In genomic region chr7:33805630-33806233, GRCh38 we compare ENCODE assay signal across 18 cellular contexts.
DNase-seq lines count a peak whose midpoint lies in the region; ATAC-seq and TF ChIP-seq lines count a peak whose summit lies in the region.
"Had no signal": no experiment of that assay in that cellular context is flagged by ENCODE, and none has a peak within 500 bp of the region (broad histone marks: within the 10 kb centered on the region; RNA-seq: fewer than 3 reads in every experiment).

No MANE protein-coding gene starts in this region.

- no peaks in the 10 kb centered on the region for H3K27me3 Mint-ChIP-seq in activated T-helper 2 cell treated with anti-CD3 and anti-CD28 coated beads, Interferon-gamma antibody, Interleukin-2, Interleukin-4, amounts not matched to agents 10 μg/mL and 5 μg/mL and 100 μg/mL, durations not matched to agents 14 hours and 24 hours and 36 hours (ENCODE audit: low read depth)
- H3K27me3 Mint-ChIP-seq: dendritic cell treated with granulocyte-macrophage colony-stimulating factor and Interleukin-4, amounts not matched to agents 40 ng/mL and 50 ng/mL, for 4 days; IgD-negative memory B cell had no signal

- no peaks in the 10 kb centered on the region for H3K36me3 Mint-ChIP-seq in activated T-helper 2 cell treated with anti-CD3 and anti-CD28 coated beads, Interferon-gamma antibody, Interleukin-2, Interleukin-4, amounts not matched to agents 10 μg/mL and 5 μg/mL and 100 μg/mL, durations not matched to agents 14 hours and 24 hours and 36 hours (ENCODE audit: low read depth)
- H3K36me3 Mint-ChIP-seq: memory B cell had no signal

- no peak overlapping the region for H3K4me3 ChIP-seq in HFF-Myc (replicated peaks; ENCODE audit: low read depth, low read length)
- no peak overlapping the region for H3K4me3 ChIP-seq in astrocyte of the spinal cord (ENCODE audit: low read depth, low read length)
- H3K4me3 ChIP-seq: prostate gland had no signal

- H3K9me3 Mint-ChIP-seq in activated T-helper 2 cell treated with anti-CD3 and anti-CD28 coated beads, Interferon-gamma antibody, Interleukin-2, Interleukin-4, amounts not matched to agents 10 μg/mL and 5 μg/mL and 100 μg/mL, durations not matched to agents 14 hours and 24 hours and 36 hours, result no peaks in the 10 kb centered on the region
- H3K9me3 Mint-ChIP-seq: dendritic cell treated with granulocyte-macrophage colony-stimulating factor and Interleukin-4, amounts not matched to agents 40 ng/mL and 50 ng/mL, for 4 days; memory B cell had no signal

- intact Hi-C loops in left ventricle myocardium superior (cut with micrococcal nuclease) (no loop called here), sciatic nerve (cut with DNase I) (no loop called here)
- intact Hi-C loops in activated T-helper 2 cell treated with anti-CD3 and anti-CD28 coated beads, Interferon-gamma antibody, Interleukin-2, Interleukin-4, amounts not matched to agents 10 μg/mL and 5 μg/mL and 100 μg/mL, durations not matched to agents 14 hours and 24 hours and 36 hours (cut with micrococcal nuclease), result no loop called here

- H3K27ac Mint-ChIP-seq in activated T-helper 2 cell treated with anti-CD3 and anti-CD28 coated beads, Interferon-gamma antibody, Interleukin-2, Interleukin-4, amounts not matched to agents 10 μg/mL and 5 μg/mL and 100 μg/mL, durations not matched to agents 14 hours and 24 hours and 36 hours, result no peak overlapping the region
- H3K27ac Mint-ChIP-seq: dendritic cell treated with granulocyte-macrophage colony-stimulating factor and Interleukin-4, amounts not matched to agents 40 ng/mL and 50 ng/mL, for 4 days; IgD-negative memory B cell; memory B cell had no signal

- peak; percentile 14 for DNase-seq in HFF-Myc (ENCODE audit: extremely low read depth, low read depth)
- DNase-seq in astrocyte of the spinal cord (ENCODE audit: low read depth, low spot score), result peak; percentile 57
- DNase-seq in left ventricle myocardium superior, result no peak
- DNase-seq in sciatic nerve (ENCODE audit: low spot score), result no peak
- no peak for DNase-seq in NCI-H2081 (lab: John Stamatoyannopoulos, UW)
- DNase-seq in activated T-helper 2 cell treated with anti-CD3 and anti-CD28 coated beads, Interferon-gamma antibody, Interleukin-2, Interleukin-4, amounts not matched to agents 10 μg/mL and 5 μg/mL and 100 μg/mL, durations not matched to agents 14 hours and 24 hours and 36 hours (ENCODE audit: low spot score), result no peak
- no peak for DNase-seq in OCI-M1 (lab: John Stamatoyannopoulos, UW)
- DNase-seq: activated CD4-positive, alpha-beta T cell treated with anti-CD3 and anti-CD28 coated beads, Interleukin-2, amount 50 U/mL, for 1 hour; activated gamma-delta T cell; Caco-2; glutamatergic neuron; NCI-H1930; T-helper 1 cell had no signal

- no peak overlapping the region for H3K4me3 Mint-ChIP-seq in activated T-helper 2 cell treated with anti-CD3 and anti-CD28 coated beads, Interferon-gamma antibody, Interleukin-2, Interleukin-4, amounts not matched to agents 10 μg/mL and 5 μg/mL and 100 μg/mL, durations not matched to agents 14 hours and 24 hours and 36 hours (ENCODE audit: low read depth)
- H3K4me3 Mint-ChIP-seq: dendritic cell treated with granulocyte-macrophage colony-stimulating factor and Interleukin-4, amounts not matched to agents 40 ng/mL and 50 ng/mL, for 4 days; IgD-negative memory B cell; memory B cell had no signal

- in situ Hi-C loops in astrocyte of the spinal cord (cut with HindIII; ENCODE audit: low sequenced_read_pairs), result no loop called here

- ATAC-seq in left ventricle myocardium superior, result peak; percentile 85
- ATAC-seq in sciatic nerve, result peak; percentile 57
- ATAC-seq in HG03571 (IDR thresholded peaks at IDR 0.05; ENCODE audit: unreplicated experiment), result no peak

- no peak for TF ChIP-seq CTCF in HFF-Myc (IDR thresholded peaks at IDR 0.05; ENCODE audit: low read depth, low read length, missing control alignments)
- no peak for TF ChIP-seq CTCF in astrocyte of the spinal cord (IDR thresholded peaks at IDR 0.05; ENCODE audit: low read depth, low read length)

- no peaks in the 10 kb centered on the region for H3K4me1 Mint-ChIP-seq in activated T-helper 2 cell treated with anti-CD3 and anti-CD28 coated beads, Interferon-gamma antibody, Interleukin-2, Interleukin-4, amounts not matched to agents 10 μg/mL and 5 μg/mL and 100 μg/mL, durations not matched to agents 14 hours and 24 hours and 36 hours (ENCODE audit: low read depth)
- H3K4me1 Mint-ChIP-seq: IgD-negative memory B cell, memory B cell had no signal

Comparison
In these comparisons a context has a peak if more than half of its experiments do, and no peak if none do; other contexts are left out.
1. DNase-seq: peak in HFF-Myc (single experiment) and astrocyte of the spinal cord (single experiment); none in left ventricle myocardium superior (single experiment), sciatic nerve (single experiment), NCI-H2081 (0 of 2), activated T-helper 2 cell treated with anti-CD3 and anti-CD28 coated beads, Interferon-gamma antibody, Interleukin-2, Interleukin-4, amounts not matched to agents 10 μg/mL and 5 μg/mL and 100 μg/mL, durations not matched to agents 14 hours and 24 hours and 36 hours (single experiment) and OCI-M1 (single experiment).